10 cellular contexts compared by ENCODE assay signal in the genomic region with DNA sequence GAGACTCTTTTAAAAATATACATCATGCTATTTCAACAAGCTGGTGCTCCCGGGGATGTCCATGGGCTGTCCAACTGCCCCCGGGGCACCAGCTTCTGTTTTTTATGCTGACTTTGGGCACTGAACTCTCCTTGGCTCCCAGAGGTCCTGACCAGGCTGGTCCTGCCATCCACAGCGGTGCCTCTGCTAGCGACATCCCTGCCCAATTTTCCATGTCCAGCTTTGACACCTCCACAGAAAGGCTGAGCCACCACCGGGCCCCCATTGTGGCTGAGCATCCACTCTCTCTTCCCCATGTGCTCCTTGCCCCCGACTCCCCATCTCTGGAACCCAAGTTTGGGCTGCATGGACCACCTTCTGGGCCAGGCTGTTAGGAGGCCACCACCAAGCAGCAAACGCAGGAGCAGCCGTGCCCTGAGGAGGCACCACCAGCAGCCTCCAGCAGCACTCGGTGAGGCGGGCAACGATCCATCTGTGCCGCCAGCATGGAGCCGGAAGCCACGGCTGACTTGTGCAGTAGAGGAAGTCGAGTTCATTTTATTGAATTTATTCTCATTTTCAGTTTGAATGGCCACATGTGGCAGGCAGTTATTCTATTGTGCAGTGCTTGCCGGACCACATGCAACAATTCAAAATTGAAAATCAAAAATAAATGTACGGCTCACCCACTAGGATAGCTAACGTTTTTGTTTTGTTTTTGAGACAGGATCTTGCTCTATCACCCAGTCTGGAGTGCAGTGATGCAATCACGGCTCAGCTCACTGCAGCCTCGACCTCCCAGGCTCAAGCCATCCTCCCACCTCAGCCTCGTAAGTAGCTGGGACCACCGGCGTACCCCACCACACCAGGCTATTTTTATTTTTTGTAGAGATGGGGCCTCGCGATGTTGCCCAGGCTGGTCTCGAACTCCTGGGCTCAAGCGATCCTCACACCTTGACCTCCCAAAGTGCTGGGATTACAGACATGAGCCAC. TPM values are rescaled to one million over a fixed set of nuclear protein-coding genes. Genes with fewer than 3 reads are reported as not detected.
DNase-seq lines count a peak whose midpoint lies in the region; ATAC-seq and TF ChIP-seq lines count a peak whose summit lies in the region.
"Had no signal": no experiment of that assay in that cellular context is flagged by ENCODE, and none has a peak within 500 bp of the region (broad histone marks: within the 10 kb centered on the region; RNA-seq: fewer than 3 reads in every experiment).

No MANE protein-coding gene starts in this region.

- no peaks in the 10 kb centered on the region for H3K9me3 Mint-ChIP-seq in activated naive CD4-positive, alpha-beta T cell treated with anti-CD3 and anti-CD28 coated beads, Interleukin-2, amount 50 U/mL, for 24 hours
- no peaks in the 10 kb centered on the region for H3K9me3 Mint-ChIP-seq in stimulated activated memory B cell treated with anti-CD40 and anti-IgM and Interleukin-4, amounts not matched to agents 10 μg/mL and 1 μg/mL and 100 μg/mL, for 72 hours

- H3K4me3 Mint-ChIP-seq in activated naive CD4-positive, alpha-beta T cell treated with anti-CD3 and anti-CD28 coated beads, Interleukin-2, amount 50 U/mL, for 24 hours = peak overlapping the region; percentile 42
- H3K4me3 Mint-ChIP-seq in stimulated activated memory B cell treated with anti-CD40 and anti-IgM and Interleukin-4, amounts not matched to agents 10 μg/mL and 1 μg/mL and 100 μg/mL, for 72 hours = peak overlapping the region; percentile 75

- no peak overlapping the region for H3K27ac Mint-ChIP-seq in activated naive CD4-positive, alpha-beta T cell treated with anti-CD3 and anti-CD28 coated beads, Interleukin-2, amount 50 U/mL, for 24 hours
- H3K27ac Mint-ChIP-seq in stimulated activated memory B cell treated with anti-CD40 and anti-IgM and Interleukin-4, amounts not matched to agents 10 μg/mL and 1 μg/mL and 100 μg/mL, for 72 hours = peak overlapping the region; percentile 98

- intact Hi-C loops in Right ventricle myocardium superior (cut with DNase I) (no loop called here), cardiac septum (cut with DNase I) (no loop called here)

- peaks cover 62% of the 10 kb centered on the region for H3K4me1 Mint-ChIP-seq in activated naive CD4-positive, alpha-beta T cell treated with anti-CD3 and anti-CD28 coated beads, Interleukin-2, amount 50 U/mL, for 24 hours
- H3K4me1 Mint-ChIP-seq in stimulated activated memory B cell treated with anti-CD40 and anti-IgM and Interleukin-4, amounts not matched to agents 10 μg/mL and 1 μg/mL and 100 μg/mL, for 72 hours = peaks cover 74% of the 10 kb centered on the region

- no peaks in the 10 kb centered on the region for H3K36me3 Mint-ChIP-seq in activated naive CD4-positive, alpha-beta T cell treated with anti-CD3 and anti-CD28 coated beads, Interleukin-2, amount 50 U/mL, for 24 hours
- no peaks in the 10 kb centered on the region for H3K36me3 Mint-ChIP-seq in stimulated activated memory B cell treated with anti-CD40 and anti-IgM and Interleukin-4, amounts not matched to agents 10 μg/mL and 1 μg/mL and 100 μg/mL, for 72 hours

- no peak for TF ChIP-seq CTCF in tibial nerve (IDR thresholded peaks at IDR 0.05)

- WGBS in tibial nerve, 2 donors = 80 to 83% methylated on average over 26 to 27 of the region's 27 CpGs

- no peak for ATAC-seq in Right ventricle myocardium superior (ENCODE audit: poor library complexity)
- peak; percentile 15 for ATAC-seq in stimulated activated memory B cell treated with anti-CD40 and anti-IgM and Interleukin-4, amounts not matched to agents 10 μg/mL and 1 μg/mL and 100 μg/mL, for 72 hours
- ATAC-seq in GM18867 (IDR thresholded peaks at IDR 0.05; ENCODE audit: unreplicated experiment) = no peak

- H3K4me1 ChIP-seq in tibial nerve = peaks cover 0 to 38% (median 13%) of the 10 kb centered on the region in 4 donors

- TF ChIP-seq EP300 in tibial nerve (IDR thresholded peaks at IDR 0.05) = no peak

- no peaks in the 10 kb centered on the region for H3K27me3 Mint-ChIP-seq in activated naive CD4-positive, alpha-beta T cell treated with anti-CD3 and anti-CD28 coated beads, Interleukin-2, amount 50 U/mL, for 24 hours
- no peaks in the 10 kb centered on the region for H3K27me3 Mint-ChIP-seq in stimulated activated memory B cell treated with anti-CD40 and anti-IgM and Interleukin-4, amounts not matched to agents 10 μg/mL and 1 μg/mL and 100 μg/mL, for 72 hours

- H3K27me3 ChIP-seq in tibial nerve = no peaks in the 10 kb centered on the region

- no peak overlapping the region for H3K27ac ChIP-seq in tibial nerve
- H3K27ac ChIP-seq: C4-2B had no signal

- H3K36me3 ChIP-seq in tibial nerve = peaks cover 0 to 5% (median 0%) of the 10 kb centered on the region in 3 donors

- no peak overlapping the region for H3K4me3 ChIP-seq in tibial nerve
- H3K4me3 ChIP-seq: smooth muscle cell had no signal

- no peak for TF ChIP-seq POLR2A in tibial nerve (IDR thresholded peaks at IDR 0.05)

- DNase-seq in Right ventricle myocardium superior = peak; percentile 43
- DNase-seq in cardiac septum (ENCODE audit: low spot score) = no peak
- peak; percentile 44 for DNase-seq in MV-4-11 (lab: John Stamatoyannopoulos, UW)
- DNase-seq in SHP77 treated with DMSO at 0.1 percent for 48 hours (lab: John Stamatoyannopoulos, UW) = no peak
- DNase-seq in tibial nerve (ENCODE audit: low spot score in 2 of 2) = no peak

- no peaks in the 10 kb centered on the region for H3K9me3 ChIP-seq in tibial nerve

RNA-seq across cellular contexts. Expression of gene MEAK7, which starts 2.8 kb away (rescaled TPM):
- total RNA-seq in Right ventricle myocardium superior (5.0 TPM), cardiac septum (8.5 TPM), tibial nerve (10 to 100 TPM in 3 of 4 donors, 1 to 10 TPM in 1; 9.2 to 15.9 (median 14.3) TPM)

Comparison
In these comparisons a context has a peak if more than half of its experiments do, and no peak if none do; other contexts are left out.
1. DNase-seq: peak in Right ventricle myocardium superior (single experiment) and MV-4-11 (single experiment); none in cardiac septum (single experiment), SHP77 treated with DMSO at 0.1 percent for 48 hours (single experiment) and tibial nerve (0 of 2).